Comparison of ENCODE assay signal across 13 cellular contexts in the genomic region with DNA sequence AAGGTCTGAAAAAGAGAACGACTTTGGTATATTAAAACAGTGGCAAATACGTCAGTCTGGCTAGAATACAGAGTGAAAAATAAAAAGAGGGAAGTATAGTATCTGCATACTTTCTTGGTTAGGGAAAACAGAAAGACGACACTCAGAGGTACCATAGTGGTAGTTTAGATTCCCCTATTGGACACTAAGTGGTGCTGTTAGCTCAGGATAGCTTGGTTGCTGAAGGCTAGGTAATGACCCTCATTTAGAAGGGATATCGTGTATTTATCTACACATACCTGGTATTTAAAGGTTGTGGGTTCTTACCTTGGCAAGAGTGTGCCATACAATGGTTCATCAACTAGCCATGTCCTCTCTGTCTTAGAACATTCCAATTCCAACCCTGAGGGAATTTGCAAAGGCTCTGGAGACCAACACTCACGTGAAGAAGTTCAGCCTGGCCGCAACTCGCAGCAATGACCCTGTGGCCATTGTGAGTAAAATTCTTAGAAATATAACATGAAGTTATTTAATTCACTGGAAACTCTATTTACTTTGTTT. TPM values are rescaled to one million over a fixed set of nuclear protein-coding genes. Genes with fewer than 3 reads are reported as not detected.
DNase-seq lines count a peak whose midpoint lies in the region; TF ChIP-seq lines count a peak whose summit lies in the region.
"Had no signal": no experiment of that assay in that cellular context is flagged by ENCODE, and none has a peak within 500 bp of the region (broad histone marks: within the 10 kb centered on the region; RNA-seq: fewer than 3 reads in every experiment).

No MANE protein-coding gene starts in this region.

- TF ChIP-seq CTCF in cardiac fibroblast (IDR thresholded peaks at IDR 0.05; ENCODE audit: low read depth, low read length) (peak; percentile 40), neural progenitor cell (IDR thresholded peaks at IDR 0.05) (peak; percentile 66)

- H3K27ac Mint-ChIP-seq in neural progenitor cell = no peak overlapping the region
- H3K27ac Mint-ChIP-seq: B cell, memory B cell had no signal

- peak; percentile 6 for DNase-seq in NCI-H2029 treated with DMSO at 0.1 percent for 48 hours (lab: John Stamatoyannopoulos, UW)
- no peak for DNase-seq in NCI-H2029 (lab: John Stamatoyannopoulos, UW)
- DNase-seq in NAMALWA (ENCODE audit: low spot score) = peak; percentile 43
- peak; percentile 24 to 42 for DNase-seq in cardiac fibroblast (ENCODE audit: low read depth in 2 of 2)
- DNase-seq in neural progenitor cell (ENCODE audit: low spot score) = peak; percentile 56
- DNase-seq in UCSD-AML1 (lab: John Stamatoyannopoulos, UW; ENCODE audit: unreplicated experiment) = no peak
- no peak for DNase-seq in NCI-H510A treated with DMSO at 0.1 percent for 48 hours (lab: John Stamatoyannopoulos, UW)
- no peak for DNase-seq in Ammon's horn (ENCODE audit: low spot score)
- DNase-seq: activated T-cell treated with anti-CD3 and anti-CD28 coated beads, Interleukin-2, amount 50 U/mL, for 4 hours; NCI-H1436; SW 1271 had no signal

- no peaks in the 10 kb centered on the region for H3K4me1 Mint-ChIP-seq in neural progenitor cell
- H3K4me1 Mint-ChIP-seq: memory B cell had no signal

- H3K36me3 ChIP-seq in neural progenitor cell = no peaks in the 10 kb centered on the region

- no peak overlapping the region for H2AFZ ChIP-seq in neural progenitor cell (replicated peaks)

- H3K36me3 Mint-ChIP-seq in neural progenitor cell = peaks cover 2% of the 10 kb centered on the region

- no peak overlapping the region for H3K27ac ChIP-seq in neural progenitor cell

- H3F3A ChIP-seq in neural progenitor cell (ENCODE audit: low read depth) = no peaks in the 10 kb centered on the region

- no peak overlapping the region for H3K4me2 ChIP-seq in neural progenitor cell

- no peaks in the 10 kb centered on the region for H4K20me1 ChIP-seq in neural progenitor cell (ENCODE audit: low read depth)

- no peaks in the 10 kb centered on the region for H3K9me3 ChIP-seq in neural progenitor cell (ENCODE audit: low read depth)

- H3K27me3 ChIP-seq in neural progenitor cell = no peaks in the 10 kb centered on the region

- H3K4me3 Mint-ChIP-seq in neural progenitor cell = no peak overlapping the region
- H3K4me3 Mint-ChIP-seq: activated T-cell treated with anti-CD3 and anti-CD28 coated beads, Interleukin-2, amount 50 U/mL, for 4 hours; B cell; memory B cell had no signal

- peaks cover 4% of the 10 kb centered on the region for H3K4me1 ChIP-seq in neural progenitor cell

- peaks cover 2% of the 10 kb centered on the region for H3K27me3 Mint-ChIP-seq in neural progenitor cell (ENCODE audit: insufficient read depth, low read depth)
- H3K27me3 Mint-ChIP-seq: B cell, memory B cell had no signal

- no peaks in the 10 kb centered on the region for H3K79me2 ChIP-seq in neural progenitor cell (ENCODE audit: low read depth)

- H3K4me3 ChIP-seq in cardiac fibroblast (replicated peaks in 1 of 2; ENCODE audit: low read depth in 2 of 2, low read length in 2 of 2) = no peak overlapping the region
- no peak overlapping the region for H3K4me3 ChIP-seq in neural progenitor cell

- H3K9me3 Mint-ChIP-seq in neural progenitor cell = peaks cover 2% of the 10 kb centered on the region
- H3K9me3 Mint-ChIP-seq: activated T-cell treated with anti-CD3 and anti-CD28 coated beads, Interleukin-2, amount 50 U/mL, for 4 hours had no signal

- H3K9ac ChIP-seq in neural progenitor cell = no peak overlapping the region

RNA-seq across cellular contexts. Expression of a gene that starts 31.0 kb away (rescaled TPM):
- 1.9 and 3.2 TPM in 2 replicates for total RNA-seq in neural progenitor cell (ENCODE audit: low replicate concordance)

RNA-seq across cellular contexts. Expression of a gene that starts 45.0 kb away (rescaled TPM):
- total RNA-seq in neural progenitor cell (ENCODE audit: low replicate concordance) = 0.15 TPM in 1 of 2 replicates, not detected in the other

RNA-seq across cellular contexts. Expression of a gene that starts 47.0 kb away (rescaled TPM):
- 17.6 and 37.4 TPM in 2 replicates for total RNA-seq in neural progenitor cell (ENCODE audit: low replicate concordance)

Comparison
In these comparisons a context has a peak if more than half of its experiments do, and no peak if none do; other contexts are left out.
1. DNase-seq: peak in NCI-H2029 treated with DMSO at 0.1 percent for 48 hours (single experiment), NAMALWA (single experiment), cardiac fibroblast (2 of 2) and neural progenitor cell (single experiment); none in NCI-H2029 (single experiment), UCSD-AML1 (single experiment), NCI-H510A treated with DMSO at 0.1 percent for 48 hours (single experiment) and Ammon's horn (single experiment).